Comparison of ENCODE assay signal across 16 cellular contexts in genomic region chr16:86002178-86002577, GRCh38.
DNase-seq lines count a peak whose midpoint lies in the region; ATAC-seq, FAIRE-seq and TF ChIP-seq lines count a peak whose summit lies in the region.
"Had no signal": no experiment of that assay in that cellular context is flagged by ENCODE, and none has a peak within 500 bp of the region (broad histone marks: within the 10 kb centered on the region; RNA-seq: fewer than 3 reads in every experiment).

No MANE protein-coding gene starts in this region.

- no peaks in the 10 kb centered on the region for H3K27me3 Mint-ChIP-seq in naive thymus-derived CD4-positive, alpha-beta T cell
- H3K27me3 Mint-ChIP-seq: T-cell had no signal

- ATAC-seq in GM18517 (IDR thresholded peaks at IDR 0.05; ENCODE audit: unreplicated experiment) = peak; percentile 64
- ATAC-seq in GM21447 (IDR thresholded peaks at IDR 0.05; ENCODE audit: unreplicated experiment) = peak; percentile 57
- ATAC-seq in HG03064 (IDR thresholded peaks at IDR 0.05; ENCODE audit: low read depth, unreplicated experiment) = peak; percentile 84
- no peak for ATAC-seq in naive thymus-derived CD4-positive, alpha-beta T cell
- ATAC-seq: foreskin keratinocyte, T-cell had no signal

- H3K4me1 ChIP-seq in naive thymus-derived CD4-positive, alpha-beta T cell (ENCODE audit: control insufficient read depth in 2 of 2, insufficient read depth in 2 of 2, low read length in 2 of 2) = no peaks in the 10 kb centered on the region
- H3K4me1 ChIP-seq: BE2C, foreskin keratinocyte, HAP-1, stomach had no signal

- H3K27me3 ChIP-seq in naive thymus-derived CD4-positive, alpha-beta T cell (ENCODE audit: control insufficient read depth in 2 of 2, insufficient read depth in 2 of 2, low read length in 2 of 2) = no peaks in the 10 kb centered on the region
- H3K27me3 ChIP-seq: foreskin keratinocyte had no signal

- H3K27ac Mint-ChIP-seq in naive thymus-derived CD4-positive, alpha-beta T cell = no peak overlapping the region
- H3K27ac Mint-ChIP-seq: immature natural killer cell, T-cell had no signal

- H3K9me3 Mint-ChIP-seq in naive thymus-derived CD4-positive, alpha-beta T cell = no peaks in the 10 kb centered on the region
- H3K9me3 Mint-ChIP-seq: immature natural killer cell, T-cell had no signal

- H3K27ac ChIP-seq in coronary artery = no peak overlapping the region
- H3K27ac ChIP-seq in naive thymus-derived CD4-positive, alpha-beta T cell (ENCODE audit: low read depth, low read length) = no peak overlapping the region
- H3K27ac ChIP-seq: foreskin keratinocyte, stomach had no signal

- no peaks in the 10 kb centered on the region for H3K9me3 ChIP-seq in naive thymus-derived CD4-positive, alpha-beta T cell (ENCODE audit: control insufficient read depth in 2 of 3, low read length in 3 of 3)
- H3K9me3 ChIP-seq: BE2C, HAP-1, stomach had no signal

- no peaks in the 10 kb centered on the region for H3K36me3 ChIP-seq in naive thymus-derived CD4-positive, alpha-beta T cell (ENCODE audit: control insufficient read depth in 2 of 3, insufficient read depth in 3 of 3, low read length in 3 of 3)
- H3K36me3 ChIP-seq: BE2C, HAP-1, stomach had no signal

- no peak for TF ChIP-seq CTCF in coronary artery (IDR thresholded peaks at IDR 0.05)

- peaks cover 0 to 1% (median 0%) of the 10 kb centered on the region in 5 donors for H3K36me3 Mint-ChIP-seq in naive thymus-derived CD4-positive, alpha-beta T cell
- H3K36me3 Mint-ChIP-seq: T-cell had no signal

- H3K4me3 Mint-ChIP-seq in naive thymus-derived CD4-positive, alpha-beta T cell = no peak overlapping the region
- H3K4me3 Mint-ChIP-seq: immature natural killer cell, T-cell had no signal

- DNase-seq in coronary artery (ENCODE audit: low spot score) (peak; percentile 5), HuH-7.5 (ENCODE audit: low spot score) (no peak), NCI-H526 treated with DMSO at 0.1 percent for 48 hours (lab: John Stamatoyannopoulos, UW) (no peak), RCC 7860 (ENCODE audit: low spot score) (no peak)
- DNase-seq in naive thymus-derived CD4-positive, alpha-beta T cell = no peak
- DNase-seq: BE2C; DMS79 treated with DMSO at 0.1 percent for 48 hours; foreskin keratinocyte; immature natural killer cell; stimulated activated CD4-positive, alpha-beta T cell treated with anti-CD3 and anti-CD28 coated beads, Interleukin-4, amount 100 ng/mL, for 4 hours; stomach; T-cell had no signal

- FAIRE-seq in RCC 7860 (lab: Jason Lieb, UNC) = no peak

- CTCF ChIA-PET in naive thymus-derived CD4-positive, alpha-beta T cell (lab: Charles Lee) = interaction anchor here (0.7 to 1.5 kb wide), 2 partner anchors 9 to 15 kb away, joined by 3 to 8 read pairs; no protein-coding TSS in a partner anchor

- peaks cover 6 to 12% (median 7%) of the 10 kb centered on the region in 7 donors for H3K4me1 Mint-ChIP-seq in naive thymus-derived CD4-positive, alpha-beta T cell

- H3K4me3 ChIP-seq in coronary artery = no peak overlapping the region
- H3K4me3 ChIP-seq in naive thymus-derived CD4-positive, alpha-beta T cell (ENCODE audit: low read length) = no peak overlapping the region
- H3K4me3 ChIP-seq: HAP-1, stomach had no signal

- POLR2A ChIA-PET in naive thymus-derived CD4-positive, alpha-beta T cell (lab: Charles Lee) = no interaction called here

- intact Hi-C loops in naive thymus-derived CD4-positive, alpha-beta T cell (cut with micrococcal nuclease) = no loop called here
